In genomic region chr2:177261115-177261779, GRCh38 we compare ENCODE assay signal across 10 cellular contexts. TPM values are rescaled to one million over a fixed set of nuclear protein-coding genes. Genes with fewer than 3 reads are reported as not detected.
A peak's percentile ranks its signal among the peaks of the same experiment; 100 is the strongest.
DNase-seq lines count a peak whose midpoint lies in the region; ATAC-seq and TF ChIP-seq lines count a peak whose summit lies in the region.
"Had no signal": no experiment of that assay in that cellular context is flagged by ENCODE, and none has a peak within 500 bp of the region (broad histone marks: within the 10 kb centered on the region; RNA-seq: fewer than 3 reads in every experiment).

No MANE protein-coding gene starts in this region.

- peaks cover 64% of the 10 kb centered on the region for H3K4me1 ChIP-seq in KMS-11 (ENCODE audit: low read depth, poor library complexity, severe bottlenecking)

- peak overlapping the region; percentile 94 for H3K27ac Mint-ChIP-seq in chondrocyte (ENCODE audit: unreplicated experiment)
- peak overlapping the region in 9 of 10 donors; percentile 63 to 99 (median 94) for H3K27ac Mint-ChIP-seq in naive thymus-derived CD8-positive, alpha-beta T cell

- CTCF ChIA-PET in AG04449 (lab: Yijun Ruan, JAX): interaction anchor here (1.0 to 8.4 kb wide), 3 partner anchors 18 to 97 kb away, joined by 3 to 70 read pairs (median 9); no protein-coding TSS in a partner anchor

- no peaks in the 10 kb centered on the region for H3K27me3 ChIP-seq in KMS-11 (ENCODE audit: insufficient read depth, low read depth)

- POLR2A ChIA-PET in AG04449 (lab: Yijun Ruan, JAX): no interaction called here
- POLR2A ChIA-PET in naive thymus-derived CD8-positive, alpha-beta T cell (lab: Charles Lee): interaction anchor here (0.6 to 1.1 kb wide), 5 partner anchors 16 to 97 kb away, joined by 3 to 4 read pairs (median 3); partner anchors contain the start of gene HNRNPA3

- no peaks in the 10 kb centered on the region for H3K27me3 Mint-ChIP-seq in chondrocyte (ENCODE audit: low read depth)
- no peaks in the 10 kb centered on the region for H3K27me3 Mint-ChIP-seq in naive thymus-derived CD8-positive, alpha-beta T cell

- H2AFZ ChIP-seq in KMS-11 (ENCODE audit: low read depth): no peak overlapping the region

- DNase-seq in AG04449 (ENCODE audit: low read depth, low spot score) (no peak), chondrocyte (ENCODE audit: low spot score) (no peak), GM20000 (ENCODE audit: low spot score) (no peak), Kasumi-1 (lab: John Stamatoyannopoulos, UW) (no peak)
- DNase-seq in naive thymus-derived CD8-positive, alpha-beta T cell: no peak
- DNase-seq: substantia nigra, T-helper 9 cell had no signal

- H3K9me3 Mint-ChIP-seq in chondrocyte (ENCODE audit: low read depth): peaks cover 4% of the 10 kb centered on the region
- no peaks in the 10 kb centered on the region for H3K9me3 Mint-ChIP-seq in naive thymus-derived CD8-positive, alpha-beta T cell

- peaks cover 68% of the 10 kb centered on the region for H4K20me1 ChIP-seq in KMS-11 (ENCODE audit: insufficient read depth)

- H3K4me1 Mint-ChIP-seq in chondrocyte (ENCODE audit: low read depth): peaks cover 65% of the 10 kb centered on the region
- H3K4me1 Mint-ChIP-seq in naive thymus-derived CD8-positive, alpha-beta T cell: peaks cover 17 to 72% (median 65%) of the 10 kb centered on the region in 4 donors

- peak overlapping the region; percentile 96; the same call in 1 of the 2 replicates for H3K27ac ChIP-seq in KMS-11

- H3K36me3 ChIP-seq in KMS-11 (ENCODE audit: insufficient read depth): peaks cover 4% of the 10 kb centered on the region; the same call in 1 of the 2 replicates

- H3K36me3 Mint-ChIP-seq in chondrocyte (ENCODE audit: low read depth): peaks cover 1% of the 10 kb centered on the region
- H3K36me3 Mint-ChIP-seq in naive thymus-derived CD8-positive, alpha-beta T cell: peaks cover 0 to 18% (median 13%) of the 10 kb centered on the region in 3 donors

- no peak for ATAC-seq in naive thymus-derived CD8-positive, alpha-beta T cell
- no peak for ATAC-seq in GM19324 (IDR thresholded peaks at IDR 0.05; ENCODE audit: low FRiP score, unreplicated experiment)
- no peak for ATAC-seq in GM21528 (IDR thresholded peaks at IDR 0.05; ENCODE audit: low FRiP score, unreplicated experiment)

- H3K79me2 ChIP-seq in KMS-11 (ENCODE audit: insufficient read depth, low read depth): peaks cover 82% of the 10 kb centered on the region

- peak overlapping the region; percentile 76 for H3K4me3 ChIP-seq in AG04449 (ENCODE audit: low read depth, low read length)
- no peak overlapping the region for H3K4me3 ChIP-seq in KMS-11 (IDR thresholded peaks at IDR 0.05; ENCODE audit: insufficient read depth, low read depth, low read length)

- peak overlapping the region; percentile 92 for H3K4me3 Mint-ChIP-seq in chondrocyte (ENCODE audit: unreplicated experiment)
- peak overlapping the region; percentile 90 to 99 (median 94) for H3K4me3 Mint-ChIP-seq in naive thymus-derived CD8-positive, alpha-beta T cell

- peak overlapping the region; percentile 79 for H3K4me2 ChIP-seq in KMS-11

- peak overlapping the region; percentile 98; the same call in 1 of the 2 replicates for H3K9ac ChIP-seq in KMS-11

- TF ChIP-seq CTCF in AG04449 (IDR thresholded peaks at IDR 0.05; ENCODE audit: insufficient read depth, low read length, missing control alignments) (no peak), KMS-11 (conservative IDR thresholded peaks at IDR 0.05; ENCODE audit: low read depth, low read length) (no peak), chondrocyte (IDR thresholded peaks at IDR 0.05) (no peak), GM20000 (IDR thresholded peaks at IDR 0.05; ENCODE audit: extremely low read depth, missing control alignments) (no peak)

RNA-seq across cellular contexts. Expression of gene NFE2L2, which starts 3.3 kb away (rescaled TPM):
- total RNA-seq in chondrocyte: 65.7 to 88.2 TPM (median 86.8 TPM) in 3 replicates
- total RNA-seq in naive thymus-derived CD8-positive, alpha-beta T cell: 10 to 100 TPM; 93.6 to 96.9 TPM
- 10 to 100 TPM; 48.2 to 57.8 (median 56.0) TPM for polyA plus RNA-seq in naive thymus-derived CD8-positive, alpha-beta T cell

RNA-seq across cellular contexts. Expression of gene HNRNPA3, which starts 48.7 kb away (rescaled TPM):
- 98.0 to 153 TPM (median 106 TPM) in 3 replicates for total RNA-seq in chondrocyte
- 100 to 1,000 TPM; 156 to 158 TPM for total RNA-seq in naive thymus-derived CD8-positive, alpha-beta T cell
- 10 to 100 TPM; 47.6 to 56.6 (median 52.1) TPM for polyA plus RNA-seq in naive thymus-derived CD8-positive, alpha-beta T cell
